In genomic region chr2:236968101-236968886, GRCh38 we compare ENCODE assay signal across 9 cellular contexts.
A peak's percentile ranks its signal among the peaks of the same experiment; 100 is the strongest.
DNase-seq lines count a peak whose midpoint lies in the region; ATAC-seq, FAIRE-seq and TF ChIP-seq lines count a peak whose summit lies in the region.
"Had no signal": no experiment of that assay in that cellular context is flagged by ENCODE, and none has a peak within 500 bp of the region (broad histone marks: within the 10 kb centered on the region; RNA-seq: fewer than 3 reads in every experiment).

No MANE protein-coding gene starts in this region.

- H3K4me3 ChIP-seq in PC-9, result no peak overlapping the region
- H3K4me3 ChIP-seq: SJCRH30 had no signal

- no peaks in the 10 kb centered on the region for H3K79me2 ChIP-seq in PC-9 (ENCODE audit: low read depth)

- no peak for TF ChIP-seq CTCF in natural killer cell (IDR thresholded peaks at IDR 0.05)
- TF ChIP-seq CTCF in PC-9 (conservative IDR thresholded peaks at IDR 0.05), result no peak

- no peaks in the 10 kb centered on the region for H3F3A ChIP-seq in PC-9 (ENCODE audit: insufficient read depth, low read depth)

- peaks cover 5% of the 10 kb centered on the region for H3K4me1 ChIP-seq in PC-9 (replicated peaks; ENCODE audit: insufficient read depth)

- H3K4me2 ChIP-seq in PC-9, result no peak overlapping the region

- peaks cover 74% of the 10 kb centered on the region for H3K27me3 ChIP-seq in PC-9 (ENCODE audit: insufficient read depth, low read depth)
- H3K27me3 ChIP-seq: SJCRH30 had no signal

- H3K9me3 ChIP-seq in PC-9 (ENCODE audit: insufficient read depth, low read depth), result no peaks in the 10 kb centered on the region
- H3K9me3 ChIP-seq: SJCRH30 had no signal

- peak; percentile 73 for FAIRE-seq in GM19239 (lab: Jason Lieb, UNC)

- peak; percentile 75 for ATAC-seq in HG02981 (IDR thresholded peaks at IDR 0.05; ENCODE audit: unreplicated experiment)
- peak; percentile 83 for ATAC-seq in activated CD8-positive, alpha-beta T cell treated with anti-CD3 and anti-CD28 coated beads, Interleukin-2, amount 10 ng/mL, durations not matched to agents 7 days and 5 days
- ATAC-seq in natural killer cell, result peak; percentile 62 to 87 (median 64)

- intact Hi-C loops in natural killer cell (cut with micrococcal nuclease) (no loop called here), PC-9 (cut with micrococcal nuclease; ENCODE audit: unreplicated experiment) (no loop called here)

- POLR2A ChIA-PET in activated CD8-positive, alpha-beta T cell treated with anti-CD3 and anti-CD28 coated beads, Interleukin-2, amount 10 ng/mL, durations not matched to agents 7 days and 5 days (lab: Charles Lee), result no interaction called here
- POLR2A ChIA-PET in PC-9 (lab: Charles Lee; ENCODE audit: unreplicated experiment), result no interaction called here

- no peaks in the 10 kb centered on the region for H3K27me3 Mint-ChIP-seq in activated CD8-positive, alpha-beta T cell treated with anti-CD3 and anti-CD28 coated beads, Interleukin-2, amount 10 ng/mL, durations not matched to agents 7 days and 5 days (ENCODE audit: low read depth)
- H3K27me3 Mint-ChIP-seq in natural killer cell (ENCODE audit: low read depth in 2 of 2), result peaks cover 3 to 12% of the 10 kb centered on the region in 2 donors

- H3K27ac ChIP-seq in PC-9, result no peak overlapping the region
- H3K27ac ChIP-seq: SJCRH30 had no signal

- no peaks in the 10 kb centered on the region for H3K36me3 Mint-ChIP-seq in activated CD8-positive, alpha-beta T cell treated with anti-CD3 and anti-CD28 coated beads, Interleukin-2, amount 10 ng/mL, durations not matched to agents 7 days and 5 days (ENCODE audit: low read depth)
- no peaks in the 10 kb centered on the region for H3K36me3 Mint-ChIP-seq in natural killer cell

- no TSS peak for BruUV-seq in PC-9 (replicated peaks; lab: Mats Ljungman, UMichigan)

- DNase-seq in GM19239 (ENCODE audit: insufficient read length, low spot score) (peak; percentile 49), natural killer cell (no peak), PC-9 (no peak), SW 1271 (lab: John Stamatoyannopoulos, UW) (no peak), OCI-M2 (lab: John Stamatoyannopoulos, UW; ENCODE audit: unreplicated experiment) (no peak)
- peak; percentile 72 for DNase-seq in activated CD8-positive, alpha-beta T cell treated with anti-CD3 and anti-CD28 coated beads, Interleukin-2, amount 10 ng/mL, durations not matched to agents 7 days and 5 days
- DNase-seq: NCI-H2029, SJCRH30 had no signal

- H3K4me3 Mint-ChIP-seq in activated CD8-positive, alpha-beta T cell treated with anti-CD3 and anti-CD28 coated beads, Interleukin-2, amount 10 ng/mL, durations not matched to agents 7 days and 5 days, result peak overlapping the region; percentile 68
- H3K4me3 Mint-ChIP-seq in natural killer cell, result peak overlapping the region; percentile 13

- no peaks in the 10 kb centered on the region for H3K9me2 ChIP-seq in PC-9 (ENCODE audit: insufficient read depth)

- H3K4me1 Mint-ChIP-seq in activated CD8-positive, alpha-beta T cell treated with anti-CD3 and anti-CD28 coated beads, Interleukin-2, amount 10 ng/mL, durations not matched to agents 7 days and 5 days (ENCODE audit: low read depth), result peaks cover 45% of the 10 kb centered on the region
- peaks cover 22 to 32% of the 10 kb centered on the region in 2 donors for H3K4me1 Mint-ChIP-seq in natural killer cell

- H3K9me3 Mint-ChIP-seq in activated CD8-positive, alpha-beta T cell treated with anti-CD3 and anti-CD28 coated beads, Interleukin-2, amount 10 ng/mL, durations not matched to agents 7 days and 5 days (ENCODE audit: insufficient read depth), result no peaks in the 10 kb centered on the region
- H3K9me3 Mint-ChIP-seq in natural killer cell, result no peaks in the 10 kb centered on the region

- H2AFZ ChIP-seq in PC-9, result no peak overlapping the region

- CTCF ChIA-PET in activated CD8-positive, alpha-beta T cell treated with anti-CD3 and anti-CD28 coated beads, Interleukin-2, amount 10 ng/mL, durations not matched to agents 7 days and 5 days (lab: Charles Lee), result interaction anchor here (1.3 kb wide), 1 partner anchor 12 kb away, joined by 3 read pairs; no protein-coding TSS in a partner anchor
- CTCF ChIA-PET in PC-9 (lab: Charles Lee), result no interaction called here

- peak overlapping the region; percentile 88 for H3K27ac Mint-ChIP-seq in activated CD8-positive, alpha-beta T cell treated with anti-CD3 and anti-CD28 coated beads, Interleukin-2, amount 10 ng/mL, durations not matched to agents 7 days and 5 days
- no peak overlapping the region for H3K27ac Mint-ChIP-seq in natural killer cell

- no peaks in the 10 kb centered on the region for H4K20me1 ChIP-seq in PC-9 (ENCODE audit: insufficient read depth)

- H3K36me3 ChIP-seq in PC-9 (ENCODE audit: low read depth), result no peaks in the 10 kb centered on the region
- H3K36me3 ChIP-seq: SJCRH30 had no signal

Comparison
In these comparisons a context has a peak if more than half of its experiments do, and no peak if none do; other contexts are left out.
1. DNase-seq: peak in GM19239 (single experiment) and activated CD8-positive, alpha-beta T cell treated with anti-CD3 and anti-CD28 coated beads, Interleukin-2, amount 10 ng/mL, durations not matched to agents 7 days and 5 days (single experiment); none in natural killer cell (single experiment), PC-9 (0 of 2), SW 1271 (0 of 2) and OCI-M2 (single experiment).
2. Peak in every context shown above with its lines, with median percentiles within 50 percentile points of each other: ATAC-seq.